Comparison of ENCODE assay signal across 8 cellular contexts in genomic region chr9:133351908-133352634, GRCh38. TPM values are rescaled to one million over a fixed set of nuclear protein-coding genes. Genes with fewer than 3 reads are reported as not detected.
A peak's percentile ranks its signal among the peaks of the same experiment; 100 is the strongest.
DNase-seq lines count a peak whose midpoint lies in the region; ATAC-seq, FAIRE-seq and TF ChIP-seq lines count a peak whose summit lies in the region.

No MANE protein-coding gene starts in this region.

- peaks cover 0 to 5% of the 10 kb centered on the region in 2 donors for H3K27me3 Mint-ChIP-seq in CD8-positive, alpha-beta memory T cell

- H3K36me3 ChIP-seq in HEK293 (ENCODE audit: control insufficient read depth in 2 of 2, insufficient read depth in 1 of 2, low read length in 2 of 2), result peaks cover 14 to 66% of the 10 kb centered on the region in 2 experiments
- H3K36me3 ChIP-seq in H1 (ENCODE audit: control insufficient read depth in 2 of 4, insufficient read depth in 4 of 4, low read length in 3 of 4), result peaks cover 20 to 45% (median 39%) of the 10 kb centered on the region in 4 experiments
- peaks cover 36 to 49% of the 10 kb centered on the region in 2 experiments for H3K36me3 ChIP-seq in trophoblast cell (ENCODE audit: control insufficient read depth in 1 of 2, insufficient read depth in 2 of 2, low read length in 2 of 2)
- H3K36me3 ChIP-seq in CD8-positive, alpha-beta memory T cell (ENCODE audit: insufficient read depth, low read length), result peaks cover 46% of the 10 kb centered on the region

- H3K14ac ChIP-seq in H1 (ENCODE audit: insufficient read length) (no peak overlapping the region), trophoblast cell (ENCODE audit: low read length) (no peak overlapping the region)

- H2BK120ac ChIP-seq in H1 (replicated peaks; ENCODE audit: low read depth, low read length), result no peak overlapping the region
- H2BK120ac ChIP-seq in trophoblast cell (ENCODE audit: insufficient read depth, low read length, poor library complexity), result no peak overlapping the region

- H3K27ac ChIP-seq in HEK293 (ENCODE audit: extremely low read depth, low read depth, low read length) (peak overlapping the region; percentile 37; the same call in 1 of the 2 replicates), H1 (ENCODE audit: low read depth, low read length) (no peak overlapping the region), trophoblast cell (ENCODE audit: low read depth, low read length) (no peak overlapping the region)
- H3K27ac ChIP-seq in CD8-positive, alpha-beta memory T cell (ENCODE audit: low read depth, low read length), result no peak overlapping the region

- no peak overlapping the region for H3K9ac ChIP-seq in H1 (replicated peaks in 1 of 4; ENCODE audit: extremely low read depth in 1 of 4, low read depth in 3 of 4, low read length in 3 of 4)
- no peak overlapping the region for H3K9ac ChIP-seq in trophoblast cell (ENCODE audit: low read length)

- no peak overlapping the region for H2BK12ac ChIP-seq in H1 (ENCODE audit: low read depth, low read length)
- no peak overlapping the region for H2BK12ac ChIP-seq in trophoblast cell (ENCODE audit: low read length)

- H3K4me1 ChIP-seq in HEK293 (ENCODE audit: control insufficient read depth, insufficient read depth, low read length) (no peaks in the 10 kb centered on the region), H1 (replicated peaks in 1 of 4; ENCODE audit: control insufficient read depth in 3 of 4, insufficient read depth in 4 of 4, low read length in 3 of 4) (peaks cover 0 to 5% (median 3%) of the 10 kb centered on the region in 4 experiments; a peak in 4 of 7 replicates), trophoblast cell (ENCODE audit: control insufficient read depth in 1 of 2, insufficient read depth in 2 of 2, low read length in 2 of 2) (peaks cover 0 to 17% of the 10 kb centered on the region in 2 experiments)
- peaks cover 32% of the 10 kb centered on the region for H3K4me1 ChIP-seq in CD8-positive, alpha-beta memory T cell (ENCODE audit: insufficient read depth, low read length)

- no peak overlapping the region for H4K12ac ChIP-seq in trophoblast cell (ENCODE audit: low read depth, low read length)

- FAIRE-seq in D721Med (lab: Jason Lieb, UNC) (no peak), H1 (lab: Jason Lieb, UNC) (no peak)

- H3K23ac ChIP-seq in H1 (ENCODE audit: insufficient read length) (no peak overlapping the region), trophoblast cell (ENCODE audit: low read length) (no peak overlapping the region)

- peak overlapping the region in 4 of 8 donors; percentile 25 to 70 (median 32) for H3K27ac Mint-ChIP-seq in CD8-positive, alpha-beta memory T cell

- H3K36me3 Mint-ChIP-seq in CD8-positive, alpha-beta memory T cell, result peaks cover 7 to 66% (median 19%) of the 10 kb centered on the region in 3 donors

- no peaks in the 10 kb centered on the region for H3K27me3 ChIP-seq in H1 (replicated peaks in 1 of 4; ENCODE audit: control insufficient read depth in 3 of 4, extremely low read depth in 1 of 4, insufficient read depth in 3 of 4, low read length in 3 of 4)
- no peaks in the 10 kb centered on the region for H3K27me3 ChIP-seq in trophoblast cell (ENCODE audit: insufficient read depth, low read length)
- H3K27me3 ChIP-seq in CD8-positive, alpha-beta memory T cell (ENCODE audit: insufficient read depth, low read length, poor library complexity, severe bottlenecking), result no peaks in the 10 kb centered on the region

- H3K4me3 Mint-ChIP-seq in CD8-positive, alpha-beta memory T cell, result peak overlapping the region in 2 of 7 donors; percentile 27 to 92

- H4K91ac ChIP-seq in H1 (replicated peaks; ENCODE audit: insufficient read length, low read length) (no peak overlapping the region), trophoblast cell (ENCODE audit: low read depth, low read length) (no peak overlapping the region)

- H2AK5ac ChIP-seq in H1 (ENCODE audit: low read depth, low read length), result no peak overlapping the region
- H2AK5ac ChIP-seq in trophoblast cell (ENCODE audit: low read length), result no peak overlapping the region

- peaks cover 6% of the 10 kb centered on the region in 2 experiments for H4K20me1 ChIP-seq in H1 (replicated peaks in 1 of 2; ENCODE audit: control insufficient read depth in 1 of 2, insufficient read depth in 2 of 2, low read length in 2 of 2)

- H3K4me1 Mint-ChIP-seq in CD8-positive, alpha-beta memory T cell, result peaks cover 24 to 49% (median 34%) of the 10 kb centered on the region in 3 donors

- POLR2A ChIA-PET in HEK293 (lab: Yijun Ruan, JAX) (interaction anchor here (0.6 to 3.9 kb wide), 7 partner anchors 9 to 149 kb away, joined by 3 to 35 read pairs (median 6); partner anchors contain the start of gene SURF6), H1 (lab: Charles Lee; ENCODE audit: partially characterized antibody) (interaction anchor here (0.7 to 16.1 kb wide), 18 partner anchors 2 to 322 kb away, joined by 3 to 461 read pairs (median 6); partner anchors contain the start of genes CACFD1, MED22, RPL7A and STKLD1)
- POLR2A ChIA-PET in CD8-positive, alpha-beta memory T cell (lab: Charles Lee), result interaction anchor here (1.2 kb wide), 1 partner anchor 22 kb away, joined by 3 read pairs; no protein-coding TSS in a partner anchor

- H4K5ac ChIP-seq in H1 (ENCODE audit: insufficient read length, low read depth, low read length), result no peak overlapping the region

- TF ChIP-seq CTCF in D721Med (IDR thresholded peaks at IDR 0.05; ENCODE audit: insufficient read depth, missing control alignments), result peak; percentile 34
- peak; percentile 85 for TF ChIP-seq CTCF in HEK293 (tag by site-specific recombination; IDR thresholded peaks at IDR 0.05)
- peak in 2 of 3 experiments; percentile 77 to 96; a peak in 3 of 4 replicates for TF ChIP-seq CTCF in H1 (IDR thresholded peaks at IDR 0.05; ENCODE audit: control extremely low read depth in 1 of 3, insufficient read depth in 1 of 3, low read depth in 1 of 3, low read length in 3 of 3)

- H3K23me2 ChIP-seq in H1 (ENCODE audit: low read depth, low read length), result peaks cover 8% of the 10 kb centered on the region; the same call in 1 of the 2 replicates

- H3K4ac ChIP-seq in H1 (replicated peaks; ENCODE audit: insufficient read length, low read depth, low read length), result no peak overlapping the region
- H3K4ac ChIP-seq in trophoblast cell (ENCODE audit: low read depth, low read length), result no peak overlapping the region

- peak; percentile 24 to 33; a peak in 3 of 4 replicates for TF ChIP-seq RAD21 in H1 (IDR thresholded peaks at IDR 0.05 in 1 of 2, conservative IDR thresholded peaks at IDR 0.05 in 1 of 2; ENCODE audit: low read depth in 2 of 2, low read length in 2 of 2)

- no peak overlapping the region for H2BK20ac ChIP-seq in H1 (ENCODE audit: low read length)

- no peak overlapping the region for H4K8ac ChIP-seq in H1 (ENCODE audit: extremely low read depth, insufficient read depth, low read length)
- H4K8ac ChIP-seq in trophoblast cell (ENCODE audit: low read depth, low read length), result no peak overlapping the region

- H3K9me3 ChIP-seq in HEK293 (ENCODE audit: control insufficient read depth, insufficient read depth, low read depth, low read length) (no peaks in the 10 kb centered on the region), H1 (ENCODE audit: insufficient read depth in 2 of 2, low read depth in 1 of 2, low read length in 1 of 2) (no peaks in the 10 kb centered on the region), trophoblast cell (ENCODE audit: insufficient read depth, low read depth, low read length) (no peaks in the 10 kb centered on the region)
- no peaks in the 10 kb centered on the region for H3K9me3 ChIP-seq in CD8-positive, alpha-beta memory T cell (ENCODE audit: low read length)

- H3K4me3 ChIP-seq in HEK293 (ENCODE audit: low read depth, low read length) (no peak overlapping the region), H1 (ENCODE audit: extremely low read depth in 1 of 4, insufficient read depth in 2 of 4, low read depth in 3 of 4, low read length in 4 of 4) (no peak overlapping the region), trophoblast cell (ENCODE audit: low read depth, low read length) (no peak overlapping the region)
- H3K4me3 ChIP-seq in CD8-positive, alpha-beta memory T cell (ENCODE audit: low read length), result no peak overlapping the region

- H2AFZ ChIP-seq in H1 (ENCODE audit: low read length) (no peak overlapping the region), trophoblast cell (ENCODE audit: insufficient read depth, low read length, poor library complexity) (no peak overlapping the region)

- H2BK5ac ChIP-seq in H1 (ENCODE audit: low read depth, low read length), result no peak overlapping the region
- H2BK5ac ChIP-seq in trophoblast cell (ENCODE audit: low read depth, low read length, poor library complexity), result no peak overlapping the region

- no peaks in the 10 kb centered on the region for H3K9me3 Mint-ChIP-seq in CD8-positive, alpha-beta memory T cell

- DNase-seq in D721Med (ENCODE audit: insufficient read length, low spot score), result no peak
- DNase-seq in H1 (ENCODE audit: low read depth in 1 of 2, low spot score in 2 of 2), result peak; percentile 65 to 83
- DNase-seq in trophoblast cell, result peak; percentile 45 to 71
- no peak for DNase-seq in central memory CD4-positive, alpha-beta T cell
- DNase-seq in CD8-positive, alpha-beta memory T cell, result no peak

- ATAC-seq in SK-N-SH treated with all-trans-retinoic acid at 6 μM for 48 hours (peak; percentile 31), HG02981 (IDR thresholded peaks at IDR 0.05; ENCODE audit: unreplicated experiment) (no peak)

- TF ChIP-seq POLR2A in H1 (IDR thresholded peaks at IDR 0.05; ENCODE audit: control extremely low read depth in 1 of 2, low read depth in 2 of 2, low read length in 2 of 2), result peak in 1 of 2 experiments; percentile 88; a peak in 2 of 3 replicates

- no peak for TF ChIP-seq EP300 in H1 (IDR thresholded peaks at IDR 0.05; ENCODE audit: borderline replicate concordance in 1 of 2, low read depth in 2 of 2, low read length in 2 of 2)

- H3K4me2 ChIP-seq in H1 (ENCODE audit: insufficient read depth in 1 of 2, low read depth in 2 of 2, low read length in 2 of 2) (no peak overlapping the region), trophoblast cell (ENCODE audit: low read length) (no peak overlapping the region)

- CTCF ChIA-PET in HEK293 (lab: Yijun Ruan, JAX) (interaction anchor here (0.6 to 2.0 kb wide), 10 partner anchors 10 to 171 kb away, joined by 3 to 13 read pairs (median 3); no protein-coding TSS in a partner anchor), H1 (lab: Charles Lee; ENCODE audit: partially characterized antibody) (interaction anchor here (0.6 to 2.6 kb wide), 14 partner anchors 8 to 165 kb away, joined by 3 to 14 read pairs (median 5); no protein-coding TSS in a partner anchor)
- CTCF ChIA-PET in CD8-positive, alpha-beta memory T cell (lab: Charles Lee), result interaction anchor here (6.1 kb wide), 1 partner anchor 20 kb away, joined by 47 read pairs; no protein-coding TSS in a partner anchor

- no peak overlapping the region for H3K18ac ChIP-seq in H1 (ENCODE audit: extremely low read depth, low read length)
- H3K18ac ChIP-seq in trophoblast cell (ENCODE audit: low read length), result no peak overlapping the region

- no peak overlapping the region for H3K56ac ChIP-seq in H1 (replicated peaks; ENCODE audit: insufficient read length, low read depth, low read length)

- WGBS in H1 (ENCODE audit: extremely low coverage in 1 of 2, insufficient coverage in 1 of 2, insufficient read length in 1 of 2, insufficient replicate concordance in 2 of 2, low coverage in 1 of 2, low lambda C conversion rate in 2 of 2, missing lambda C conversion rate in 1 of 2), 2 experiments, result 83% methylated on average over 14 of the region's 14 CpGs; no CpG with 5 or more reads in 1 of the 2 experiments
- no CpG with 5 or more reads among the region's 14 CpGs for WGBS in trophoblast cell (ENCODE audit: extremely low coverage, insufficient coverage, insufficient read length)

- H2BK15ac ChIP-seq in H1 (ENCODE audit: low read length), result no peak overlapping the region

- H3K79me1 ChIP-seq in H1 (ENCODE audit: low read depth, low read length) (no peaks in the 10 kb centered on the region; the same call in 1 of the 2 replicates), trophoblast cell (ENCODE audit: low read length) (peaks cover 16% of the 10 kb centered on the region)

- H3K79me2 ChIP-seq in H1 (ENCODE audit: control insufficient read depth in 1 of 2, insufficient read depth in 2 of 2, low read length in 2 of 2) (peaks cover 5 to 27% of the 10 kb centered on the region in 2 experiments), trophoblast cell (ENCODE audit: control insufficient read depth, insufficient read depth, low read length, poor library complexity) (peaks cover 16% of the 10 kb centered on the region)

RNA-seq across cellular contexts. Expression of gene RPL7A, which starts 4.1 kb away (rescaled TPM):
- 2,578 and 2,633 TPM in 2 replicates for total RNA-seq in H1 (2021; fragmentation: NEBNext Ultra II Directional; extraction: Animal tissue kit (Norgen Biotek cat#: 25700))
- polyA plus RNA-seq in H1 (2011; rRNA removed), result 2,379 and 2,783 TPM in 2 replicates
- polyA plus RNA-seq in H1 (2011; cell fraction: cytosol; rRNA removed), result 4,295 TPM
- 2,670 TPM for polyA plus RNA-seq in H1 (2011; cell fraction: nucleus; rRNA removed)
- polyA plus RNA-seq in H1 (2012, experiment 1 of 2), result 3,066 to 3,745 TPM (median 3,674 TPM) in 4 replicates
- 3,198 TPM for polyA plus RNA-seq in H1 (2012, experiment 2 of 2)
- polyA plus RNA-seq in H1 (2013, experiment 1 of 2), result 2,222 TPM
- polyA plus RNA-seq in H1 (2013, experiment 2 of 2), result 2,123 TPM
- polyA minus RNA-seq in H1 (2011; rRNA and poly(A)+ RNA removed), result 2,290 and 2,619 TPM in 2 replicates
- 1,007 TPM for polyA minus RNA-seq in H1 (2011; cell fraction: cytosol; rRNA and poly(A)+ RNA removed)
- 995 TPM for polyA minus RNA-seq in H1 (2011; cell fraction: nucleus; rRNA and poly(A)+ RNA removed)
- polyA plus RNA-seq in trophoblast cell (2013), result 1,644 and 1,714 TPM in 2 replicates
- total RNA-seq in CD8-positive, alpha-beta memory T cell, result 1,000 to 10,000 TPM; 3,139 to 3,155 TPM
- polyA plus RNA-seq in CD8-positive, alpha-beta memory T cell, result 1,038 TPM

RNA-seq across cellular contexts. Expression of gene MED22, which starts 4.1 kb away (rescaled TPM):
- 56.4 and 61.8 TPM in 2 replicates for total RNA-seq in H1 (2021; fragmentation: NEBNext Ultra II Directional; extraction: Animal tissue kit (Norgen Biotek cat#: 25700))
- polyA plus RNA-seq in H1 (2011; rRNA removed), result 68.4 and 105 TPM in 2 replicates
- polyA plus RNA-seq in H1 (2011; cell fraction: cytosol; rRNA removed), result 88.7 TPM
- 114 TPM for polyA plus RNA-seq in H1 (2011; cell fraction: nucleus; rRNA removed)
- polyA plus RNA-seq in H1 (2012, experiment 1 of 2), result 42.8 to 66.6 TPM (median 62.2 TPM) in 4 replicates
- polyA plus RNA-seq in H1 (2012, experiment 2 of 2), result 63.8 TPM
- 47.5 TPM for polyA plus RNA-seq in H1 (2013, experiment 1 of 2)
- polyA plus RNA-seq in H1 (2013, experiment 2 of 2), result 46.8 TPM
- 84.7 and 135 TPM in 2 replicates for polyA minus RNA-seq in H1 (2011; rRNA and poly(A)+ RNA removed)
- 38.3 TPM for polyA minus RNA-seq in H1 (2011; cell fraction: cytosol; rRNA and poly(A)+ RNA removed)
- polyA minus RNA-seq in H1 (2011; cell fraction: nucleus; rRNA and poly(A)+ RNA removed), result 35.7 TPM
- polyA plus RNA-seq in trophoblast cell (2013), result 23.4 and 23.5 TPM in 2 replicates
- 10 to 100 TPM; 43.3 to 46.3 TPM for total RNA-seq in CD8-positive, alpha-beta memory T cell
- polyA plus RNA-seq in CD8-positive, alpha-beta memory T cell, result 19.0 TPM

RNA-seq across cellular contexts. Expression of gene SURF1, which starts 4.2 kb away (rescaled TPM):
- 39.6 and 43.1 TPM in 2 replicates for total RNA-seq in H1 (2021; fragmentation: NEBNext Ultra II Directional; extraction: Animal tissue kit (Norgen Biotek cat#: 25700))
- polyA plus RNA-seq in H1 (2011; rRNA removed), result 35.4 and 44.7 TPM in 2 replicates
- polyA plus RNA-seq in H1 (2011; cell fraction: cytosol; rRNA removed), result 40.4 TPM
- 51.7 TPM for polyA plus RNA-seq in H1 (2011; cell fraction: nucleus; rRNA removed)
- polyA plus RNA-seq in H1 (2012, experiment 1 of 2), result 42.8 to 56.2 TPM (median 50.1 TPM) in 4 replicates
- polyA plus RNA-seq in H1 (2012, experiment 2 of 2), result 52.4 TPM
- 54.3 TPM for polyA plus RNA-seq in H1 (2013, experiment 1 of 2)
- polyA plus RNA-seq in H1 (2013, experiment 2 of 2), result 47.2 TPM
- polyA minus RNA-seq in H1 (2011; rRNA and poly(A)+ RNA removed), result 20.3 and 32.2 TPM in 2 replicates
- 8.1 TPM for polyA minus RNA-seq in H1 (2011; cell fraction: cytosol; rRNA and poly(A)+ RNA removed)
- polyA minus RNA-seq in H1 (2011; cell fraction: nucleus; rRNA and poly(A)+ RNA removed), result 16.7 TPM
- 21.3 and 22.9 TPM in 2 replicates for polyA plus RNA-seq in trophoblast cell (2013)
- total RNA-seq in CD8-positive, alpha-beta memory T cell, result 10 to 100 TPM; 35.9 to 37.8 TPM
- 110 TPM for polyA plus RNA-seq in CD8-positive, alpha-beta memory T cell

RNA-seq across cellular contexts. Expression of gene SURF2, which starts 4.3 kb away (rescaled TPM):
- 36.6 and 42.1 TPM in 2 replicates for total RNA-seq in H1 (2021; fragmentation: NEBNext Ultra II Directional; extraction: Animal tissue kit (Norgen Biotek cat#: 25700))
- 37.7 and 54.4 TPM in 2 replicates for polyA plus RNA-seq in H1 (2011; rRNA removed)
- 55.5 TPM for polyA plus RNA-seq in H1 (2011; cell fraction: cytosol; rRNA removed)
- polyA plus RNA-seq in H1 (2011; cell fraction: nucleus; rRNA removed), result 45.1 TPM
- polyA plus RNA-seq in H1 (2012, experiment 1 of 2), result 47.7 to 62.2 TPM (median 55.5 TPM) in 4 replicates
- polyA plus RNA-seq in H1 (2012, experiment 2 of 2), result 29.1 TPM
- 39.1 TPM for polyA plus RNA-seq in H1 (2013, experiment 1 of 2)
- 40.7 TPM for polyA plus RNA-seq in H1 (2013, experiment 2 of 2)
- polyA minus RNA-seq in H1 (2011; rRNA and poly(A)+ RNA removed), result 6.6 and 9.0 TPM in 2 replicates
- 24.4 TPM for polyA minus RNA-seq in H1 (2011; cell fraction: cytosol; rRNA and poly(A)+ RNA removed)
- 13.3 TPM for polyA minus RNA-seq in H1 (2011; cell fraction: nucleus; rRNA and poly(A)+ RNA removed)
- 26.2 and 28.9 TPM in 2 replicates for polyA plus RNA-seq in trophoblast cell (2013)
- total RNA-seq in CD8-positive, alpha-beta memory T cell, result 10 to 100 TPM; 34.9 to 35.2 TPM
- 46.6 TPM for polyA plus RNA-seq in CD8-positive, alpha-beta memory T cell

RNA-seq across cellular contexts. Expression of gene SURF6, which starts 16.1 kb away (rescaled TPM):
- total RNA-seq in H1 (2021; fragmentation: NEBNext Ultra II Directional; extraction: Animal tissue kit (Norgen Biotek cat#: 25700)), result 23.7 and 26.7 TPM in 2 replicates
- 6.1 and 9.6 TPM in 2 replicates for polyA plus RNA-seq in H1 (2011; rRNA removed)
- 19.8 TPM for polyA plus RNA-seq in H1 (2011; cell fraction: cytosol; rRNA removed)
- 17.0 TPM for polyA plus RNA-seq in H1 (2011; cell fraction: nucleus; rRNA removed)
- 17.5 to 28.3 TPM (median 24.3 TPM) in 4 replicates for polyA plus RNA-seq in H1 (2012, experiment 1 of 2)
- polyA plus RNA-seq in H1 (2012, experiment 2 of 2), result 6.3 TPM
- 19.3 TPM for polyA plus RNA-seq in H1 (2013, experiment 1 of 2)
- 18.3 TPM for polyA plus RNA-seq in H1 (2013, experiment 2 of 2)
- polyA minus RNA-seq in H1 (2011; rRNA and poly(A)+ RNA removed), result 4.5 and 5.6 TPM in 2 replicates
- 7.3 TPM for polyA minus RNA-seq in H1 (2011; cell fraction: cytosol; rRNA and poly(A)+ RNA removed)
- polyA minus RNA-seq in H1 (2011; cell fraction: nucleus; rRNA and poly(A)+ RNA removed), result 5.8 TPM
- 10.1 and 10.4 TPM in 2 replicates for polyA plus RNA-seq in trophoblast cell (2013)
- 10 to 100 TPM; 30.9 to 32.0 TPM for total RNA-seq in CD8-positive, alpha-beta memory T cell
- polyA plus RNA-seq in CD8-positive, alpha-beta memory T cell, result 15.1 TPM

Comparison
In these comparisons a context has a peak if more than half of its experiments do, and no peak if none do; other contexts are left out.
1. DNase-seq: peak in H1 (2 of 2) and trophoblast cell (2 of 2); none in D721Med (single experiment), central memory CD4-positive, alpha-beta T cell (single experiment) and CD8-positive, alpha-beta memory T cell (0 of 5).
2. CTCF ChIP-seq: peak in every context shown above with its lines; median percentile 86 in H1; 85 in HEK293; 34 in D721Med.